Comparison of ENCODE assay signal across 18 cellular contexts in genomic region chr1:192592981-192593683, GRCh38. TPM values are rescaled to one million over a fixed set of nuclear protein-coding genes. Genes with fewer than 3 reads are reported as not detected.
A peak's percentile ranks its signal among the peaks of the same experiment; 100 is the strongest.
DNase-seq lines count a peak whose midpoint lies in the region; ATAC-seq and TF ChIP-seq lines count a peak whose summit lies in the region.
"Had no signal": no experiment of that assay in that cellular context is flagged by ENCODE, and none has a peak within 500 bp of the region (broad histone marks: within the 10 kb centered on the region; RNA-seq: fewer than 3 reads in every experiment).

No MANE protein-coding gene starts in this region.

- no peak overlapping the region for H3K27ac ChIP-seq in BLaER1
- H3K27ac ChIP-seq in muscle layer of colon (ENCODE audit: low read depth, low read length): peak overlapping the region; percentile 57
- no peak overlapping the region for H3K27ac ChIP-seq in psoas muscle
- H3K27ac ChIP-seq: adrenal gland had no signal

- 84 to 95% (median 90%) methylated on average over 2 of the region's 2 CpGs for WGBS in psoas muscle, 3 donors

- no peaks in the 10 kb centered on the region for H3K36me3 ChIP-seq in BLaER1
- no peaks in the 10 kb centered on the region for H3K36me3 ChIP-seq in endocrine pancreas (ENCODE audit: control insufficient read depth, insufficient read depth, low read length)
- H3K36me3 ChIP-seq in muscle layer of colon (ENCODE audit: insufficient read depth, low read length): no peaks in the 10 kb centered on the region
- no peaks in the 10 kb centered on the region for H3K36me3 ChIP-seq in psoas muscle (ENCODE audit: insufficient read depth in 1 of 2, low read depth in 1 of 2)
- H3K36me3 ChIP-seq: adrenal gland had no signal

- H3K9me3 ChIP-seq in BLaER1 (no peaks in the 10 kb centered on the region), endocrine pancreas (ENCODE audit: control insufficient read depth, low read length) (no peaks in the 10 kb centered on the region), muscle layer of colon (ENCODE audit: low read length) (no peaks in the 10 kb centered on the region), psoas muscle (no peaks in the 10 kb centered on the region)
- H3K9me3 ChIP-seq: adrenal gland had no signal

- TF ChIP-seq CTCF in psoas muscle (IDR thresholded peaks at IDR 0.05): no peak

- no peak overlapping the region for H3K9ac ChIP-seq in BLaER1
- no peak overlapping the region for H3K9ac ChIP-seq in endocrine pancreas (ENCODE audit: control insufficient read depth, insufficient read depth, low read length)
- H3K9ac ChIP-seq in muscle layer of colon (ENCODE audit: low read length): no peak overlapping the region

- no peaks in the 10 kb centered on the region for H3K27me3 ChIP-seq in BLaER1
- no peaks in the 10 kb centered on the region for H3K27me3 ChIP-seq in endocrine pancreas (ENCODE audit: control insufficient read depth, insufficient read depth, low read length)
- H3K27me3 ChIP-seq in muscle layer of colon (ENCODE audit: control insufficient read depth in 1 of 2, insufficient read depth in 2 of 2, low read length in 2 of 2): no peaks in the 10 kb centered on the region
- no peaks in the 10 kb centered on the region for H3K27me3 ChIP-seq in psoas muscle (ENCODE audit: insufficient read depth in 3 of 3, low read length in 2 of 3)
- H3K27me3 ChIP-seq: adrenal gland had no signal

- H3K4me1 ChIP-seq in BLaER1: peaks cover 29% of the 10 kb centered on the region
- peaks cover 13% of the 10 kb centered on the region for H3K4me1 ChIP-seq in endocrine pancreas (ENCODE audit: control insufficient read depth, insufficient read depth, low read length)
- peaks cover 15% of the 10 kb centered on the region for H3K4me1 ChIP-seq in muscle layer of colon (ENCODE audit: insufficient read depth, low read length)
- H3K4me1 ChIP-seq in psoas muscle: no peaks in the 10 kb centered on the region
- H3K4me1 ChIP-seq: adrenal gland had no signal

- DNase-seq in M059J (ENCODE audit: low read depth) (peak; percentile 41), NCI-H69 (lab: John Stamatoyannopoulos, UW) (no peak), NCI-H1105 treated with DMSO at 0.1 percent for 48 hours (lab: John Stamatoyannopoulos, UW) (no peak), psoas muscle (no peak), cerebellum (ENCODE audit: low spot score) (no peak)
- DNase-seq: activated CD4-positive, alpha-beta T cell treated with anti-CD3 and anti-CD28 coated beads for 4 hours; adrenal gland; CD8-positive, alpha-beta memory T cell; DMS79; effector memory CD4-positive, alpha-beta T cell; H9; stimulated activated naive B cell treated with anti-CD40 and anti-IgM and Interleukin-4, amounts not matched to agents 10 μg/mL and 1 μg/mL and 100 μg/mL, for 72 hours had no signal

- intact Hi-C loops in psoas muscle (cut with DNase I): no loop called here

- ATAC-seq in psoas muscle: no peak
- ATAC-seq: K562; stimulated activated naive B cell treated with anti-CD40 and anti-IgM and Interleukin-4, amounts not matched to agents 10 μg/mL and 1 μg/mL and 100 μg/mL, for 72 hours had no signal

- peak overlapping the region; percentile 42 for H3K4me2 ChIP-seq in BLaER1

- H4K20me1 ChIP-seq in BLaER1: no peaks in the 10 kb centered on the region

- H3K4me3 ChIP-seq in BLaER1: no peak overlapping the region
- H3K4me3 ChIP-seq in endocrine pancreas (ENCODE audit: control insufficient read depth, insufficient read depth, low read length): peak overlapping the region; percentile 52
- H3K4me3 ChIP-seq in muscle layer of colon (ENCODE audit: low read depth in 1 of 2, low read length in 2 of 2): no peak overlapping the region
- H3K4me3 ChIP-seq in psoas muscle: no peak overlapping the region
- H3K4me3 ChIP-seq: adrenal gland, K562 had no signal

RNA-seq across cellular contexts. Expression of gene RGS1, which starts 17.6 kb away (rescaled TPM):
- not detected in 2 replicates for total RNA-seq in M059J (2014; rRNA removed; shearing (Covaris generic))
- 1 to 10 TPM in 3 of 4 donors, under 1 TPM in 1; 0.61 to 1.7 (median 1.4) TPM for total RNA-seq in psoas muscle
- 1 to 10 TPM in 2 of 3 donors, under 1 TPM in 1; 0.06 to 1.7 (median 1.1) TPM for polyA plus RNA-seq in psoas muscle
- 14.8 TPM for total RNA-seq in cerebellum
- total RNA-seq: H9, K562 had no signal
- polyA plus RNA-seq: K562, neural cell had no signal

RNA-seq across cellular contexts. Expression of gene RGS13, which starts 42.8 kb away (rescaled TPM):
- 0.20 TPM in 1 of 2 replicates, not detected in the other for total RNA-seq in M059J (2014; rRNA removed; shearing (Covaris generic))
- under 1 TPM in 3 of 4 donors, not detected in 1; 0.11 to 0.25 (median 0.20) TPM for total RNA-seq in psoas muscle
- polyA plus RNA-seq in psoas muscle: under 1 TPM in 2 of 3 donors, not detected in 1; 0.03 to 0.04 TPM
- total RNA-seq in cerebellum: not detected
- total RNA-seq: frontal cortex, H9, K562 had no signal
- polyA plus RNA-seq: CD8-positive, alpha-beta memory T cell; K562; neural cell had no signal
